In the genomic region with DNA sequence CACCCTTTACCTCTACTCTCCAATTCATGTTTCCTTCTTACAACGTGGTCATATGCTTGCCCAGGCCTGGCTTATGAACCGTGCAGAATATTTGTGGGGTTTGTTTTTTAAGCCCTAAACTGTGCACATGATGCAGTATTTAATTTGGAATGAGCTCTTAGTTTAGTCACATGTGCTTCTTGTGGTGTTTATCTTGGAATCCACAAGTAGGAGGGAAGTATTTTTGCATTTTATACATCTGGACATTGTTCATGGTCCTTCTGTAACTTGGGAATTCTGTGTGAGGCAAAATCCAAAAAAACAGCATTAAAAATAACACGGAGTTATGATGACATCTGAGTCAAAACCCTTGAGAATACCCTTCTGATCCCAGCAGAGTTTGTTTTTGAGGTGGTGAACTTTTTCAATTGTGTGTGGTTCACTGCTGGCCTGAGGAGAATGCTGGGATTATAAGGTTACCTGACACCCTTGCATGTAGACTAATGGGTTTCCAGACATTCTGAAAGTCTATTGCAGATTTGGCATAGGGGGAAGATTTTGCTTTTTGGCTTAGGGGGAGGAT, we compare ENCODE assay signal across 9 cellular contexts.
A peak's percentile ranks its signal among the peaks of the same experiment; 100 is the strongest.
DNase-seq lines count a peak whose midpoint lies in the region; ATAC-seq, FAIRE-seq and TF ChIP-seq lines count a peak whose summit lies in the region.
"Had no signal": no experiment of that assay in that cellular context is flagged by ENCODE, and none has a peak within 500 bp of the region (broad histone marks: within the 10 kb centered on the region; RNA-seq: fewer than 3 reads in every experiment).

No MANE protein-coding gene starts in this region.

- H3K4me1 ChIP-seq in endothelial cell of umbilical vein (ENCODE audit: control insufficient read depth, extremely low read depth, insufficient read depth, low read length), result peaks cover 12% of the 10 kb centered on the region
- H3K4me1 ChIP-seq in muscle layer of duodenum (ENCODE audit: control insufficient read depth in 1 of 2, insufficient read depth in 2 of 2, low read length in 2 of 2), result peaks cover 24 to 26% of the 10 kb centered on the region in 2 donors

- no peak overlapping the region for H3K4me2 ChIP-seq in endothelial cell of umbilical vein (ENCODE audit: insufficient read depth, low read length)

- H3K9me3 ChIP-seq in endothelial cell of umbilical vein (replicated peaks; ENCODE audit: control insufficient read depth, insufficient read depth, low read length) (no peaks in the 10 kb centered on the region), muscle layer of duodenum (ENCODE audit: control insufficient read depth in 1 of 2, low read length in 2 of 2) (no peaks in the 10 kb centered on the region)

- no peak overlapping the region for H3K27ac ChIP-seq in endothelial cell of umbilical vein (ENCODE audit: insufficient read depth, low read depth, low read length)
- H3K27ac ChIP-seq in muscle layer of duodenum (ENCODE audit: low read length), result peak overlapping the region; percentile 74

- intact Hi-C loops in Right ventricle myocardium inferior (cut with DNase I) (loop anchor here (5.0 kb wide), 2 partner anchors 201 to 741 kb away; no protein-coding TSS in a partner anchor), cardiac septum (cut with DNase I) (loop anchor here (5.0 kb wide), 3 partner anchors 201 to 451 kb away; no protein-coding TSS in a partner anchor), endothelial cell of umbilical vein (cut with micrococcal nuclease) (loop anchor here (5.0 to 10.0 kb wide), 3 partner anchors 516 to 744 kb away; no protein-coding TSS in a partner anchor), CD14-positive monocyte (cut with micrococcal nuclease) (loop anchor here in 1 of 2 donors (5.0 kb wide), 1 partner anchor 876 kb away; no protein-coding TSS in a partner anchor)

- no peak overlapping the region for H3K9ac ChIP-seq in endothelial cell of umbilical vein (replicated peaks; ENCODE audit: extremely low read depth, insufficient read depth, low read length)

- H3K27ac Mint-ChIP-seq in CD14-positive monocyte, result no peak overlapping the region
- H3K27ac Mint-ChIP-seq: CD4-positive, alpha-beta memory T cell had no signal

- H3K4me3 Mint-ChIP-seq in CD14-positive monocyte, result no peak overlapping the region
- H3K4me3 Mint-ChIP-seq: CD4-positive, alpha-beta memory T cell had no signal

- no peak overlapping the region for H2AFZ ChIP-seq in endothelial cell of umbilical vein (ENCODE audit: low read depth, low read length)

- BruUV-seq in endothelial cell of umbilical vein (replicated peaks; lab: Mats Ljungman, UMichigan), result no TSS peak

- H4K20me1 ChIP-seq in endothelial cell of umbilical vein (replicated peaks; ENCODE audit: control insufficient read depth, extremely low read depth, insufficient read depth, low read length), result no peaks in the 10 kb centered on the region

- H3K27me3 Mint-ChIP-seq in CD14-positive monocyte (ENCODE audit: low read depth in 3 of 3), result no peaks in the 10 kb centered on the region
- H3K27me3 Mint-ChIP-seq: CD4-positive, alpha-beta memory T cell had no signal

- H3K9me3 Mint-ChIP-seq in CD14-positive monocyte, result no peaks in the 10 kb centered on the region
- H3K9me3 Mint-ChIP-seq: CD4-positive, alpha-beta memory T cell had no signal

- no peaks in the 10 kb centered on the region for H3K9me1 ChIP-seq in endothelial cell of umbilical vein (replicated peaks; ENCODE audit: control insufficient read depth, extremely low read depth, insufficient read depth, low read length)

- POLR2A ChIA-PET in endothelial cell of umbilical vein (lab: Charles Lee), result interaction anchor here (1.2 kb wide), 1 partner anchor 852 kb away, joined by 3 read pairs; the partner anchor contains the start of gene ZFP36L1

- dilution Hi-C loops in endothelial cell of umbilical vein (cut with MboI; ENCODE audit: extremely low pct_ligation_motif_present, low sequenced_read_pairs), result loop anchor here (25.0 kb wide), 1 partner anchor 871 kb away; no protein-coding TSS in a partner anchor

- TF ChIP-seq CTCF in endothelial cell of umbilical vein (IDR thresholded peaks at IDR 0.05; ENCODE audit: extremely low read depth in 1 of 2, insufficient read depth in 1 of 2, low read depth in 1 of 2, low read length in 2 of 2) (no peak), CD14-positive monocyte (IDR thresholded peaks at IDR 0.05) (no peak)

- DNase-seq in Right ventricle myocardium inferior (ENCODE audit: missing footprints) (no peak), cardiac septum (ENCODE audit: low spot score) (no peak), endothelial cell of umbilical vein (ENCODE audit: low read depth, low spot score) (peak; percentile 82), erythroblast (lab: John Stamatoyannopoulos, UW) (no peak), GM12891 (ENCODE audit: insufficient read length, low spot score) (no peak), CD14-positive monocyte (ENCODE audit: low spot score) (no peak)
- DNase-seq: CD4-positive, alpha-beta memory T cell had no signal

- ATAC-seq in Right ventricle myocardium inferior, result peak; percentile 72
- ATAC-seq in HG03354 (IDR thresholded peaks at IDR 0.05; ENCODE audit: poor library complexity, severe bottlenecking, unreplicated experiment), result no peak

- no peaks in the 10 kb centered on the region for H3K36me3 Mint-ChIP-seq in CD14-positive monocyte
- H3K36me3 Mint-ChIP-seq: CD4-positive, alpha-beta memory T cell had no signal

- CTCF ChIA-PET in endothelial cell of umbilical vein (lab: Charles Lee), result interaction anchor here (0.8 to 3.6 kb wide), 9 partner anchors 7 to 903 kb away, joined by 3 to 24 read pairs (median 3); no protein-coding TSS in a partner anchor

- H3K4me1 Mint-ChIP-seq in CD14-positive monocyte, result peaks cover 31% of the 10 kb centered on the region
- H3K4me1 Mint-ChIP-seq: CD4-positive, alpha-beta memory T cell had no signal

- H3K4me3 ChIP-seq in endothelial cell of umbilical vein (replicated peaks in 1 of 3; ENCODE audit: insufficient read depth in 1 of 3, low read depth in 1 of 3, low read length in 3 of 3) (no peak overlapping the region), muscle layer of duodenum (ENCODE audit: low read depth in 1 of 2, low read length in 2 of 2) (peak overlapping the region in 1 of 2 donors; percentile 38)

- H3K27me3 ChIP-seq in endothelial cell of umbilical vein (ENCODE audit: control insufficient read depth in 2 of 2, insufficient read depth in 2 of 2, low read length in 2 of 2) (no peaks in the 10 kb centered on the region), muscle layer of duodenum (ENCODE audit: low read depth, low read length) (no peaks in the 10 kb centered on the region)

- no peaks in the 10 kb centered on the region for H3K79me2 ChIP-seq in endothelial cell of umbilical vein (ENCODE audit: control insufficient read depth, insufficient read depth, low read length)

- TF ChIP-seq POLR2A in endothelial cell of umbilical vein (IDR thresholded peaks at IDR 0.05; ENCODE audit: low read depth, low read length) (no peak), erythroblast (IDR thresholded peaks at IDR 0.05; ENCODE audit: low read length) (no peak), GM12891 (IDR thresholded peaks at IDR 0.05; ENCODE audit: low read depth, low read length) (no peak)

- H3K36me3 ChIP-seq in endothelial cell of umbilical vein (ENCODE audit: control insufficient read depth in 2 of 2, extremely low read depth in 1 of 2, insufficient read depth in 2 of 2, low read length in 2 of 2) (no peaks in the 10 kb centered on the region), muscle layer of duodenum (ENCODE audit: control insufficient read depth in 1 of 2, insufficient read depth in 2 of 2, low read length in 2 of 2) (peaks cover 0 to 6% of the 10 kb centered on the region in 2 donors)

- FAIRE-seq in endothelial cell of umbilical vein (lab: Jason Lieb, UNC) (peak; percentile 47), GM12891 (lab: Jason Lieb, UNC) (no peak)

TF ChIP-seq in endothelial cell of umbilical vein, 7 proteins besides CTCF, POLR2A, EP300 and RAD21:
- no peak for TF ChIP-seq JUN (IDR thresholded peaks at IDR 0.05; ENCODE audit: borderline replicate concordance, insufficient read depth, insufficient read length, low read depth)
- TF ChIP-seq POLR2AphosphoS5 (IDR thresholded peaks at IDR 0.05; ENCODE audit: insufficient read depth, low read depth, low read length), result no peak
- TF ChIP-seq MYC (IDR thresholded peaks at IDR 0.05; ENCODE audit: low read depth, low read length), result no peak
- TF ChIP-seq, protein P1, sequence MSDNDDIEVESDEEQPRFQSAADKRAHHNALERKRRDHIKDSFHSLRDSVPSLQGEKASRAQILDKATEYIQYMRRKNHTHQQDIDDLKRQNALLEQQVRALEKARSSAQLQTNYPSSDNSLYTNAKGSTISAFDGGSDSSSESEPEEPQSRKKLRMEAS (IDR thresholded peaks at IDR 0.05; ENCODE audit: insufficient read depth, insufficient read length), result no peak
- no peak for TF ChIP-seq EZH2 (IDR thresholded peaks at IDR 0.05; ENCODE audit: borderline replicate concordance, low read depth, low read length, severe bottlenecking)
- no peak for TF ChIP-seq GATA2 (IDR thresholded peaks at IDR 0.05; ENCODE audit: insufficient read depth, insufficient read length, low read depth, low read length)
TF ChIP-seq in endothelial cell of umbilical vein: peak in this region for 0.

TF ChIP-seq in GM12891, 5 proteins besides CTCF, POLR2A, EP300 and RAD21:
- TF ChIP-seq SPI1 (IDR thresholded peaks at IDR 0.05; ENCODE audit: low read depth, low read length), result no peak
- no peak for TF ChIP-seq TAF1 (IDR thresholded peaks at IDR 0.05; ENCODE audit: low read depth, low read length)
- TF ChIP-seq POU2F2 (IDR thresholded peaks at IDR 0.05; ENCODE audit: low read depth, low read length), result no peak
- no peak for TF ChIP-seq POLR2AphosphoS5 (IDR thresholded peaks at IDR 0.05; ENCODE audit: low read depth, low read length)
- no peak for TF ChIP-seq PAX5 (IDR thresholded peaks at IDR 0.05; ENCODE audit: insufficient read depth, low read length, severe bottlenecking)
